8 cellular contexts compared by ENCODE assay signal in genomic region chr4:25862411-25863346, GRCh38. TPM values are rescaled to one million over a fixed set of nuclear protein-coding genes. Genes with fewer than 3 reads are reported as not detected.
DNase-seq lines count a peak whose midpoint lies in the region; ATAC-seq and TF ChIP-seq lines count a peak whose summit lies in the region.

SEL1L3 (minus strand) TSS chr4:25862988; CDS start chr4:25862836, 152 bp downstream.

- H3K27me3 ChIP-seq in HUES64 (ENCODE audit: insufficient read depth, low read length) = peaks cover 29% of the 10 kb centered on the region; the same call in 1 of the 2 replicates
- no peaks in the 10 kb centered on the region for H3K27me3 ChIP-seq in colonic mucosa
- H3K27me3 ChIP-seq in lower lobe of right lung (ENCODE audit: low read depth) = no peaks in the 10 kb centered on the region

- H3K36me3 ChIP-seq in HUES64 (ENCODE audit: insufficient read depth, low read length) (no peaks in the 10 kb centered on the region), colonic mucosa (no peaks in the 10 kb centered on the region), lower lobe of right lung (no peaks in the 10 kb centered on the region)

- under 1% methylated on average over 112 of the region's 115 CpGs for WGBS in HUES64

- H3K9ac ChIP-seq in HUES64 (ENCODE audit: low read depth, low read length) (peak within 1 kb of the TSS; percentile 77), colonic mucosa (ENCODE audit: low read depth in 2 of 2, low read length in 2 of 2) (peak within 1 kb of the TSS; percentile 72 to 78)

- H3K9me3 ChIP-seq in HUES64 (ENCODE audit: insufficient read depth, low read depth, low read length) = no peaks in the 10 kb centered on the region
- H3K9me3 ChIP-seq in colonic mucosa = no peaks in the 10 kb centered on the region
- H3K9me3 ChIP-seq in lower lobe of right lung = no peaks in the 10 kb centered on the region

- H3K27ac ChIP-seq in HUES64 (ENCODE audit: low read depth, low read length) = peak within 1 kb of the TSS; percentile 71; the same call in 1 of the 2 replicates
- H3K27ac ChIP-seq in colonic mucosa = peak within 1 kb of the TSS; percentile 91
- H3K27ac ChIP-seq in lower lobe of right lung = peak within 1 kb of the TSS; percentile 87

- peak; percentile 37 for ATAC-seq in GM19328 (IDR thresholded peaks at IDR 0.05; ENCODE audit: unreplicated experiment)
- peak; percentile 69 to 71 for ATAC-seq in lower lobe of right lung

- TF ChIP-seq CTCF in colonic mucosa (IDR thresholded peaks at IDR 0.05) = no peak
- no peak for TF ChIP-seq CTCF in lower lobe of right lung (IDR thresholded peaks at IDR 0.05)

- H3K4me3 ChIP-seq in HUES64 (ENCODE audit: low read length) (peak within 1 kb of the TSS; percentile 78), colonic mucosa (peak within 1 kb of the TSS; percentile 88), lower lobe of right lung (peak within 1 kb of the TSS; percentile 88)

- peak; percentile 66 for DNase-seq in AG08396 (ENCODE audit: low spot score)
- peak; percentile 34 to 40 for DNase-seq in activated CD4-positive, alpha-beta T cell treated with anti-CD3 and anti-CD28 coated beads for 24 hours (ENCODE audit: low read depth in 2 of 2)
- DNase-seq in colonic mucosa = peak; percentile 61
- peak; percentile 76 for DNase-seq in lower lobe of right lung
- peak; percentile 24 for DNase-seq in stimulated activated CD8-positive, alpha-beta memory T cell treated with anti-CD3 and anti-CD28 coated beads, Interleukin-15, amount 100 ng/mL, for 24 hours (ENCODE audit: low read depth)
- DNase-seq in NOMO-1 treated with DMSO at 0.1 percent for 48 hours (lab: John Stamatoyannopoulos, UW; ENCODE audit: unreplicated experiment) = no peak

- H3K4me1 ChIP-seq in HUES64 (ENCODE audit: insufficient read depth, low read length) = peaks cover 26% of the 10 kb centered on the region
- H3K4me1 ChIP-seq in colonic mucosa = peaks cover 10% of the 10 kb centered on the region
- H3K4me1 ChIP-seq in lower lobe of right lung = peaks cover 33% of the 10 kb centered on the region

- intact Hi-C loops in colonic mucosa (cut with DNase I) (loop anchor here (10.0 kb wide), 1 partner anchor 52 kb away; the partner anchor contains the start of gene SMIM20), lower lobe of right lung (cut with DNase I) (no loop called here)

RNA-seq across cellular contexts. Expression of gene SEL1L3, which starts in this region (rescaled TPM):
- 24.9 TPM for polyA plus RNA-seq in HUES64 (2013, experiment 1 of 2)
- 24.5 TPM for polyA plus RNA-seq in HUES64 (2013, experiment 2 of 2)
- 10 to 100 TPM; 88.4 to 96.2 TPM for total RNA-seq in colonic mucosa
- total RNA-seq in lower lobe of right lung = 70.5 TPM
